9 cellular contexts compared by ENCODE assay signal in the genomic region with DNA sequence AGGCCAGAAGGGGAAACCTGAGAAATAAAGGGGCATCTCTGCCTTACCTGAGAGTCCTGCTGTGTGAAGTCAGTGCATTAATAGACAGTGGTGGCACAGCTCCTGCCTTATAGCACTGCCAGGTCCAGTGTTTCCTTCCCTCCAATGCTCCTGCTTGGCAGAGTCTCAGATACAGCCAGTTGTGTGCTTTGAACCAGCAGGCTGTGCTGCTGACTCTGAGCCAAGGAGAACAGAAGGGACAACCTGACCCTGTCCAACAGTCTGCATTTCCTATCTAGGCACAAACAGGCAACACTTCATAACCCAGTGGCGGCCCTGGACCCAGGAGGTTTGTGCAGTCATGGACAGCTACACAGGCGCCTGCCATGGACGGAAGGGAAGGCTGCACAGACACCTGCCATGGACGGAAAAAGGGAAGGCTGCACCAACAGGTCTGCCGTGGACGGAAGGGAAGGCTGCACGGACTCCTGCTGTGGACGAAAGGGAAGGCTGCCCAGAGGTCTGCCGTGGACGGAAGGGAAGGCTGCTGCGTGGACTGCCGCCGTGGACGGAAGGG.
"Had no signal": no experiment of that assay in that cellular context is flagged by ENCODE, and none has a peak within 500 bp of the region (broad histone marks: within the 10 kb centered on the region; RNA-seq: fewer than 3 reads in every experiment).

No MANE protein-coding gene starts in this region.

- H3K36me3 ChIP-seq: prostate gland, upper lobe of right lung had no signal

- H3K4me1 ChIP-seq: prostate gland, stomach, testis, upper lobe of right lung had no signal

- H3K4me3 ChIP-seq: prostate gland, stomach, testis, upper lobe of right lung had no signal

- H3K27ac ChIP-seq: prostate gland, stomach, testis, upper lobe of right lung had no signal

- ATAC-seq: upper lobe of right lung had no signal

- DNase-seq: activated CD4-positive, CD25-positive, alpha-beta regulatory T cell treated with anti-CD3 and anti-CD28 coated beads, Interleukin-2, amount 50 U/mL, for 72 hours; activated naive CD4-positive, alpha-beta T cell treated with anti-CD3 and anti-CD28 coated beads, Interleukin-2, amount 50 U/mL, for 16 hours; nephron progenitor cell; stimulated activated CD4-positive, alpha-beta T cell treated with anti-CD3 and anti-CD28 coated beads, Interleukin-12 subunit alpha, Interleukin-12 subunit beta, amount 100 ng/mL, for 4 hours; stimulated activated CD4-positive, alpha-beta T cell treated with anti-CD3 and anti-CD28 coated beads, Interleukin-2, amount 100 ng/mL, for 24 hours; stomach; testis; upper lobe of right lung had no signal

- H3K9me3 ChIP-seq: prostate gland, stomach, testis, upper lobe of right lung had no signal

- H3K27me3 ChIP-seq: stomach, testis, upper lobe of right lung had no signal
